ENCODE assay signal across 9 cellular contexts in genomic region chr9:114348261-114348905, GRCh38. TPM values are rescaled to one million over a fixed set of nuclear protein-coding genes. Genes with fewer than 3 reads are reported as not detected.
DNase-seq lines count a peak whose midpoint lies in the region; ATAC-seq and TF ChIP-seq lines count a peak whose summit lies in the region.
"Had no signal": no experiment of that assay in that cellular context is flagged by ENCODE, and none has a peak within 500 bp of the region (broad histone marks: within the 10 kb centered on the region; RNA-seq: fewer than 3 reads in every experiment).

No MANE protein-coding gene starts in this region.

- H3K27ac ChIP-seq in Karpas-422 (ENCODE audit: low read length): peak overlapping the region; percentile 23; the same call in 1 of the 2 replicates

- H3K4me2 ChIP-seq in Karpas-422 (ENCODE audit: low read depth, low read length, poor library complexity, severe bottlenecking): no peak overlapping the region

- H3K9ac ChIP-seq in Karpas-422 (ENCODE audit: low read length): no peak overlapping the region

- H3K9me3 Mint-ChIP-seq in CD14-positive monocyte (no peaks in the 10 kb centered on the region), nephron progenitor cell (no peaks in the 10 kb centered on the region)
- H3K9me3 Mint-ChIP-seq in central memory CD8-positive, alpha-beta T cell: no peaks in the 10 kb centered on the region

- H4K20me1 ChIP-seq in Karpas-422 (ENCODE audit: insufficient read depth, low read depth, low read length): 0 out of 2 replicates have a peak, but pooled peaks cover 1% of the 10 kb centered on the region

- H3K4me1 ChIP-seq in Karpas-422 (ENCODE audit: low read length): peaks cover 12% of the 10 kb centered on the region

- no peak overlapping the region for H3K4me3 Mint-ChIP-seq in CD14-positive monocyte
- H3K4me3 Mint-ChIP-seq in central memory CD8-positive, alpha-beta T cell: peak overlapping the region; percentile 13
- no peak overlapping the region for H3K4me3 Mint-ChIP-seq in nephron progenitor cell

- H3K9me3 ChIP-seq in Karpas-422 (ENCODE audit: low read length): no peaks in the 10 kb centered on the region

- TF ChIP-seq CTCF in CD14-positive monocyte (IDR thresholded peaks at IDR 0.05) (no peak), nephron progenitor cell (IDR thresholded peaks at IDR 0.05) (no peak)

- peak overlapping the region; percentile 72 to 91 (median 85) for H3K27ac Mint-ChIP-seq in CD14-positive monocyte
- peak overlapping the region; percentile 91 for H3K27ac Mint-ChIP-seq in central memory CD8-positive, alpha-beta T cell (ENCODE audit: low read depth)
- peak overlapping the region; percentile 20 for H3K27ac Mint-ChIP-seq in nephron progenitor cell

- H2AFZ ChIP-seq in Karpas-422 (ENCODE audit: low read length): no peak overlapping the region

- peaks cover 54% of the 10 kb centered on the region for H3K36me3 ChIP-seq in Karpas-422 (ENCODE audit: insufficient read depth, low read length)

- no peaks in the 10 kb centered on the region for H3K27me3 ChIP-seq in Karpas-422 (ENCODE audit: low read length)

- DNase-seq in CD14-positive monocyte (ENCODE audit: low spot score) (peak; percentile 40), Karpas-422 (no peak), nephron progenitor cell (no peak), GM19240 (ENCODE audit: insufficient read length, low spot score) (no peak), NCI-H526 (lab: John Stamatoyannopoulos, UW) (no peak), ecto neural progenitor cell (ENCODE audit: low spot score) (no peak), retina (no peak)
- DNase-seq in central memory CD8-positive, alpha-beta T cell (ENCODE audit: low spot score in 2 of 2): no peak
- DNase-seq: NCI-H510A treated with DMSO at 0.1 percent for 48 hours had no signal

- no peak for ATAC-seq in central memory CD8-positive, alpha-beta T cell (replicated peaks; ENCODE audit: extremely low read depth, poor library complexity, severe bottlenecking)

- H3K4me1 Mint-ChIP-seq in CD14-positive monocyte (peaks cover 17% of the 10 kb centered on the region), nephron progenitor cell (peaks cover 28% of the 10 kb centered on the region)
- peaks cover 45% of the 10 kb centered on the region for H3K4me1 Mint-ChIP-seq in central memory CD8-positive, alpha-beta T cell

- H3K9me2 ChIP-seq in Karpas-422 (replicated peaks; ENCODE audit: insufficient read depth, low read length): no peaks in the 10 kb centered on the region

- intact Hi-C loops in CD14-positive monocyte (cut with micrococcal nuclease): loop anchor here (5.0 to 10.0 kb wide), 4 partner anchors 39 to 306 kb away; partner anchors contain the start of genes AKNA (in 1 of the 2) and TEX53 (in 1 of the 2)

- peaks cover 89 to 99% of the 10 kb centered on the region in 2 donors for H3K36me3 Mint-ChIP-seq in CD14-positive monocyte
- H3K36me3 Mint-ChIP-seq in central memory CD8-positive, alpha-beta T cell (ENCODE audit: insufficient read depth): peaks cover 95% of the 10 kb centered on the region
- peaks cover 59% of the 10 kb centered on the region for H3K36me3 Mint-ChIP-seq in nephron progenitor cell (ENCODE audit: low read depth)

- H3K79me2 ChIP-seq in Karpas-422 (ENCODE audit: low read length): no peaks in the 10 kb centered on the region

- no peak overlapping the region for H3K4me3 ChIP-seq in Karpas-422 (ENCODE audit: low read length)

- peaks cover 0 to 2% (median 0%) of the 10 kb centered on the region in 3 donors for H3K27me3 Mint-ChIP-seq in CD14-positive monocyte (ENCODE audit: low read depth in 3 of 3)
- no peaks in the 10 kb centered on the region for H3K27me3 Mint-ChIP-seq in central memory CD8-positive, alpha-beta T cell
- no peaks in the 10 kb centered on the region for H3K27me3 Mint-ChIP-seq in nephron progenitor cell (ENCODE audit: low read depth, poor library complexity)

RNA-seq across cellular contexts. Expression of gene ORM2, which starts 18.7 kb away (rescaled TPM):
- polyA plus RNA-seq in CD14-positive monocyte: under 1 TPM in 1 of 2 donors, not detected in 1; 0.30 TPM
- not detected in 2 replicates for total RNA-seq in Karpas-422 (2014; rRNA removed; shearing (Covaris generic); ENCODE audit: low replicate concordance)

RNA-seq across cellular contexts. Expression of gene ORM1, which starts 25.5 kb away (rescaled TPM):
- 1 to 10 TPM; 2.2 to 2.8 TPM for polyA plus RNA-seq in CD14-positive monocyte
- not detected in 2 replicates for total RNA-seq in Karpas-422 (2014; rRNA removed; shearing (Covaris generic); ENCODE audit: low replicate concordance)

RNA-seq across cellular contexts. Expression of gene AKNA, which starts 39.4 kb away (rescaled TPM):
- 1 to 10 TPM; 3.3 to 7.3 TPM for polyA plus RNA-seq in CD14-positive monocyte
- total RNA-seq in Karpas-422 (2014; rRNA removed; shearing (Covaris generic); ENCODE audit: low replicate concordance): 77.9 and 122 TPM in 2 replicates

Comparison
In these comparisons a context has a peak if more than half of its experiments do, and no peak if none do; other contexts are left out.
1. H3K27ac Mint-ChIP-seq: peak in every context shown above with its lines; median percentile 91 in central memory CD8-positive, alpha-beta T cell; 85 in CD14-positive monocyte; 20 in nephron progenitor cell.